ENCODE assay signal across 19 cellular contexts in the genomic region with DNA sequence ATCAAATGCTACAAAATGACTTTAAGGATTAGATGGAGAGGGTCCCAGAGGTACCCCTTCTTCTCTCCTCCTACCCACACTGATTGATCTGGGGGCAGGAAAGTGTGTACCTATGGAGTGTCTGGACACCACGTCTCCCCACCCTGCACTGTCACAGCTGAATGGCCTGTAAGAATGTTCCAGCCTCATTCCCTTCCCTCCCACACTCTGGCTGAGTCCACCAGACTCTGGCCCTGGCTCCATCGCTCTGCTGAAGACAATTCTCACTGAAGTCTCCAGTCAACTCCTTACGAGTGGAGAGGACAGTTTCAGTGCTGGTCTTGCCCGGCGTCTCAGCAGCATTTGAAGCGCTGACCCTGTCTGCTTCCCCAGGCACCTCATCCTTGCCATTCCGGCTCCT.
A peak's percentile ranks its signal among the peaks of the same experiment; 100 is the strongest.
DNase-seq lines count a peak whose midpoint lies in the region; ATAC-seq and TF ChIP-seq lines count a peak whose summit lies in the region.
"Had no signal": no experiment of that assay in that cellular context is flagged by ENCODE, and none has a peak within 500 bp of the region (broad histone marks: within the 10 kb centered on the region; RNA-seq: fewer than 3 reads in every experiment).

No MANE protein-coding gene starts in this region.

- H3K27me3 ChIP-seq in body of pancreas, result no peaks in the 10 kb centered on the region
- no peaks in the 10 kb centered on the region for H3K27me3 ChIP-seq in psoas muscle (ENCODE audit: insufficient read depth in 3 of 3, low read length in 2 of 3)
- H3K27me3 ChIP-seq in upper lobe of right lung, result no peaks in the 10 kb centered on the region
- H3K27me3 ChIP-seq: MG63 had no signal

- no peaks in the 10 kb centered on the region for H3K9me3 Mint-ChIP-seq in activated CD8-positive, alpha-beta memory T cell treated with anti-CD3 and anti-CD28 coated beads, Interleukin-2, amount 10 ng/mL, durations not matched to agents 7 days and 5 days (ENCODE audit: low read depth)
- peaks cover 5% of the 10 kb centered on the region for H3K9me3 Mint-ChIP-seq in Calu3 (ENCODE audit: low read depth, unreplicated experiment)
- H3K9me3 Mint-ChIP-seq: GM23338 had no signal

- no peaks in the 10 kb centered on the region for H3K36me3 Mint-ChIP-seq in activated CD8-positive, alpha-beta memory T cell treated with anti-CD3 and anti-CD28 coated beads, Interleukin-2, amount 10 ng/mL, durations not matched to agents 7 days and 5 days
- H3K36me3 Mint-ChIP-seq in Calu3 (ENCODE audit: insufficient read depth, unreplicated experiment), result peaks cover 8% of the 10 kb centered on the region

- no peak overlapping the region for H3K27ac ChIP-seq in body of pancreas
- peak overlapping the region; percentile 90 for H3K27ac ChIP-seq in psoas muscle
- no peak overlapping the region for H3K27ac ChIP-seq in upper lobe of right lung
- H3K27ac ChIP-seq: 22Rv1, KMS-11 had no signal

- TF ChIP-seq POLR2A in body of pancreas (IDR thresholded peaks at IDR 0.05), result no peak

- CTCF ChIA-PET in activated CD8-positive, alpha-beta memory T cell treated with anti-CD3 and anti-CD28 coated beads, Interleukin-2, amount 10 ng/mL, durations not matched to agents 7 days and 5 days (lab: Charles Lee), result interaction anchor here (0.5 kb wide), 1 partner anchor 455 kb away, joined by 3 read pairs; no protein-coding TSS in a partner anchor
- CTCF ChIA-PET in Calu3 (lab: Charles Lee), result no interaction called here

- no peaks in the 10 kb centered on the region for H3K9me3 ChIP-seq in body of pancreas
- H3K9me3 ChIP-seq in psoas muscle, result no peaks in the 10 kb centered on the region
- H3K9me3 ChIP-seq in upper lobe of right lung, result no peaks in the 10 kb centered on the region
- H3K9me3 ChIP-seq: MG63 had no signal

- no peaks in the 10 kb centered on the region for H3K36me3 ChIP-seq in body of pancreas (replicated peaks in 1 of 2; ENCODE audit: insufficient read depth in 1 of 2, low read depth in 2 of 2)
- peaks cover 2 to 12% of the 10 kb centered on the region in 2 donors for H3K36me3 ChIP-seq in psoas muscle (ENCODE audit: insufficient read depth in 1 of 2, low read depth in 1 of 2)
- peaks cover 8% of the 10 kb centered on the region for H3K36me3 ChIP-seq in upper lobe of right lung
- H3K36me3 ChIP-seq: MG63 had no signal

- peaks cover 22% of the 10 kb centered on the region for H3K4me1 ChIP-seq in body of pancreas
- peaks cover 76% of the 10 kb centered on the region for H3K4me1 ChIP-seq in psoas muscle
- no peaks in the 10 kb centered on the region for H3K4me1 ChIP-seq in upper lobe of right lung

- TF ChIP-seq CTCF in body of pancreas (IDR thresholded peaks at IDR 0.05) (no peak), psoas muscle (IDR thresholded peaks at IDR 0.05) (no peak), upper lobe of right lung (IDR thresholded peaks at IDR 0.05) (no peak), Calu3 (IDR thresholded peaks at IDR 0.05; ENCODE audit: unreplicated experiment) (no peak)

- ATAC-seq in activated CD8-positive, alpha-beta memory T cell treated with anti-CD3 and anti-CD28 coated beads, Interleukin-2, amount 10 ng/mL, durations not matched to agents 7 days and 5 days, result no peak
- ATAC-seq in body of pancreas, result peak; percentile 21
- no peak for ATAC-seq in psoas muscle
- peak; percentile 23 for ATAC-seq in upper lobe of right lung
- no peak for ATAC-seq in HG03457 (IDR thresholded peaks at IDR 0.05; ENCODE audit: unreplicated experiment)
- ATAC-seq in HG03442 (IDR thresholded peaks at IDR 0.05; ENCODE audit: unreplicated experiment), result no peak
- ATAC-seq: GM23338 had no signal

- intact Hi-C loops in body of pancreas (cut with DNase I), result no loop called here
- intact Hi-C loops in psoas muscle (cut with DNase I), result loop anchor here in 1 of 2 donors (5.0 kb wide), 1 partner anchor 245 kb away; no protein-coding TSS in a partner anchor
- intact Hi-C loops in upper lobe of right lung (cut with DNase I), result loop anchor here (10.0 kb wide), 1 partner anchor 443 kb away; no protein-coding TSS in a partner anchor
- intact Hi-C loops in Calu3 (cut with micrococcal nuclease; ENCODE audit: unreplicated experiment), result no loop called here

- no TSS peak for BruUV-seq in Calu3 (replicated peaks; lab: Mats Ljungman, UMichigan)

- no peak overlapping the region for H3K4me3 Mint-ChIP-seq in activated CD8-positive, alpha-beta memory T cell treated with anti-CD3 and anti-CD28 coated beads, Interleukin-2, amount 10 ng/mL, durations not matched to agents 7 days and 5 days
- no peak overlapping the region for H3K4me3 Mint-ChIP-seq in Calu3 (ENCODE audit: low read depth, unreplicated experiment)
- H3K4me3 Mint-ChIP-seq: CD4-positive, alpha-beta memory T cell; GM23338 had no signal

- H3K4me3 ChIP-seq in body of pancreas (no peak overlapping the region), psoas muscle (no peak overlapping the region), upper lobe of right lung (no peak overlapping the region)
- H3K4me3 ChIP-seq: GM23338, MG63 had no signal

- DNase-seq in activated CD8-positive, alpha-beta memory T cell treated with anti-CD3 and anti-CD28 coated beads for 24 hours, result peak; percentile 33
- no peak for DNase-seq in activated CD8-positive, alpha-beta memory T cell treated with anti-CD3 and anti-CD28 coated beads, Interleukin-2, amount 10 ng/mL, durations not matched to agents 7 days and 5 days
- DNase-seq in body of pancreas (no peak), psoas muscle (no peak), upper lobe of right lung (no peak), Calu3 (no peak)
- DNase-seq: CD4-positive, alpha-beta memory T cell; DMS79; MG63; NCI-H1092; NCI-H146; NCI-H2081; NCI-H82; SHP77 treated with DMSO at 0.1 percent for 48 hours had no signal

- no peak overlapping the region for H3K27ac Mint-ChIP-seq in activated CD8-positive, alpha-beta memory T cell treated with anti-CD3 and anti-CD28 coated beads, Interleukin-2, amount 10 ng/mL, durations not matched to agents 7 days and 5 days
- no peak overlapping the region for H3K27ac Mint-ChIP-seq in Calu3 (ENCODE audit: unreplicated experiment)
- H3K27ac Mint-ChIP-seq: GM23338 had no signal

- WGBS in body of pancreas, 2 donors, result 90 to 93% methylated on average over 7 of the region's 7 CpGs
- WGBS in psoas muscle, 3 donors, result 66 to 88% (median 80%) methylated on average over 7 of the region's 7 CpGs

- H3K4me1 Mint-ChIP-seq in activated CD8-positive, alpha-beta memory T cell treated with anti-CD3 and anti-CD28 coated beads, Interleukin-2, amount 10 ng/mL, durations not matched to agents 7 days and 5 days, result no peaks in the 10 kb centered on the region
- H3K4me1 Mint-ChIP-seq in Calu3 (ENCODE audit: low read depth, unreplicated experiment), result peaks cover 18% of the 10 kb centered on the region
- H3K4me1 Mint-ChIP-seq: CD4-positive, alpha-beta memory T cell; GM23338 had no signal

- H3K27me3 Mint-ChIP-seq in activated CD8-positive, alpha-beta memory T cell treated with anti-CD3 and anti-CD28 coated beads, Interleukin-2, amount 10 ng/mL, durations not matched to agents 7 days and 5 days, result no peaks in the 10 kb centered on the region
- no peaks in the 10 kb centered on the region for H3K27me3 Mint-ChIP-seq in Calu3 (ENCODE audit: unreplicated experiment)
- H3K27me3 Mint-ChIP-seq: CD4-positive, alpha-beta memory T cell had no signal

Comparison
In these comparisons a context has a peak if more than half of its experiments do, and no peak if none do; other contexts are left out.
1. ATAC-seq: peak in body of pancreas (single experiment) and upper lobe of right lung (single experiment); none in activated CD8-positive, alpha-beta memory T cell treated with anti-CD3 and anti-CD28 coated beads, Interleukin-2, amount 10 ng/mL, durations not matched to agents 7 days and 5 days (single experiment), psoas muscle (0 of 4), HG03457 (single experiment) and HG03442 (single experiment).